In genomic region chr10:22816298-22816653, GRCh38 we compare ENCODE assay signal across 11 cellular contexts.
DNase-seq lines count a peak whose midpoint lies in the region; ATAC-seq, FAIRE-seq and TF ChIP-seq lines count a peak whose summit lies in the region.
"Had no signal": no experiment of that assay in that cellular context is flagged by ENCODE, and none has a peak within 500 bp of the region (broad histone marks: within the 10 kb centered on the region; RNA-seq: fewer than 3 reads in every experiment).

No MANE protein-coding gene starts in this region.

- H3K27ac ChIP-seq in RWPE1 = peak overlapping the region; percentile 77
- H3K27ac ChIP-seq: parathyroid adenoma had no signal

- TF ChIP-seq CTCF in natural killer cell (IDR thresholded peaks at IDR 0.05) (no peak), RWPE1 (conservative IDR thresholded peaks at IDR 0.05; ENCODE audit: low read depth) (no peak), fibroblast of pulmonary artery (IDR thresholded peaks at IDR 0.05; ENCODE audit: low read length, missing control alignments) (no peak)

- peak; percentile 68 for FAIRE-seq in urothelium cell line (lab: Jason Lieb, UNC)
- FAIRE-seq: endometrium had no signal

- intact Hi-C loops in natural killer cell (cut with micrococcal nuclease) = no loop called here

- peaks cover 8 to 11% of the 10 kb centered on the region in 2 donors for H3K27me3 Mint-ChIP-seq in natural killer cell treated with Interleukin-12 subunit alpha and Interleukin-12 subunit beta and Interleukin-15 and Interleukin-18, amount 100 ng/mL, for 72 hours
- peaks cover 4 to 12% of the 10 kb centered on the region in 2 donors for H3K27me3 Mint-ChIP-seq in natural killer cell (ENCODE audit: low read depth in 2 of 2)

- no peaks in the 10 kb centered on the region for H3K9me3 Mint-ChIP-seq in natural killer cell treated with Interleukin-12 subunit alpha and Interleukin-12 subunit beta and Interleukin-15 and Interleukin-18, amount 100 ng/mL, for 72 hours
- no peaks in the 10 kb centered on the region for H3K9me3 Mint-ChIP-seq in natural killer cell

- peaks cover 18 to 19% of the 10 kb centered on the region in 2 donors for H3K4me1 Mint-ChIP-seq in natural killer cell treated with Interleukin-12 subunit alpha and Interleukin-12 subunit beta and Interleukin-15 and Interleukin-18, amount 100 ng/mL, for 72 hours (ENCODE audit: low read depth in 2 of 2)
- peaks cover 0 to 9% of the 10 kb centered on the region in 2 donors for H3K4me1 Mint-ChIP-seq in natural killer cell

- H3K36me3 Mint-ChIP-seq in natural killer cell treated with Interleukin-12 subunit alpha and Interleukin-12 subunit beta and Interleukin-15 and Interleukin-18, amount 100 ng/mL, for 72 hours = peaks cover 5% of the 10 kb centered on the region
- H3K36me3 Mint-ChIP-seq in natural killer cell = no peaks in the 10 kb centered on the region

- H3K4me3 ChIP-seq in fibroblast of pulmonary artery (replicated peaks; ENCODE audit: low read depth, low read length) = no peak overlapping the region

- POLR2A ChIA-PET in RWPE1 (lab: Yijun Ruan, JAX; ENCODE audit: low non-redundant PET) = no interaction called here

- H3K4me3 Mint-ChIP-seq in natural killer cell treated with Interleukin-12 subunit alpha and Interleukin-12 subunit beta and Interleukin-15 and Interleukin-18, amount 100 ng/mL, for 72 hours = peak overlapping the region; percentile 52
- H3K4me3 Mint-ChIP-seq in natural killer cell = no peak overlapping the region

- DNase-seq in natural killer cell treated with Interleukin-12 subunit alpha and Interleukin-12 subunit beta and Interleukin-15 and Interleukin-18, amount 100 ng/mL, for 72 hours (ENCODE audit: low spot score) = no peak
- no peak for DNase-seq in natural killer cell
- DNase-seq in RWPE1 (ENCODE audit: low spot score) = peak; percentile 84
- peak; percentile 89 for DNase-seq in fibroblast of pulmonary artery (ENCODE audit: low read depth)
- peak; percentile 82 for DNase-seq in urothelium cell line (ENCODE audit: low spot score)
- DNase-seq in stimulated activated CD8-positive, alpha-beta memory T cell treated with anti-CD3 and anti-CD28 coated beads, Interleukin-4, amount 100 ng/mL, for 48 hours = no peak
- no peak for DNase-seq in cerebellum (ENCODE audit: low spot score)
- DNase-seq: NCI-H187 treated with DMSO at 0.1 percent for 48 hours had no signal

- ATAC-seq in natural killer cell treated with Interleukin-12 subunit alpha and Interleukin-12 subunit beta and Interleukin-15 and Interleukin-18, amount 100 ng/mL, for 72 hours = peak; percentile 80 to 84
- ATAC-seq in natural killer cell (no peak), GM18517 (IDR thresholded peaks at IDR 0.05; ENCODE audit: unreplicated experiment) (no peak)

- peak overlapping the region; percentile 44 to 81 for H3K27ac Mint-ChIP-seq in natural killer cell treated with Interleukin-12 subunit alpha and Interleukin-12 subunit beta and Interleukin-15 and Interleukin-18, amount 100 ng/mL, for 72 hours
- no peak overlapping the region for H3K27ac Mint-ChIP-seq in natural killer cell

- CTCF ChIA-PET in RWPE1 (lab: Yijun Ruan, JAX) = no interaction called here

Comparison
In these comparisons a context has a peak if more than half of its experiments do, and no peak if none do; other contexts are left out.
1. ATAC-seq: peak in natural killer cell treated with Interleukin-12 subunit alpha and Interleukin-12 subunit beta and Interleukin-15 and Interleukin-18, amount 100 ng/mL, for 72 hours (2 of 2); none in natural killer cell (0 of 3) and GM18517 (single experiment).
2. H3K27ac Mint-ChIP-seq: peak in natural killer cell treated with Interleukin-12 subunit alpha and Interleukin-12 subunit beta and Interleukin-15 and Interleukin-18, amount 100 ng/mL, for 72 hours (2 of 2); none in natural killer cell (0 of 2).
3. DNase-seq: peak in RWPE1 (single experiment), fibroblast of pulmonary artery (single experiment) and urothelium cell line (single experiment); none in natural killer cell treated with Interleukin-12 subunit alpha and Interleukin-12 subunit beta and Interleukin-15 and Interleukin-18, amount 100 ng/mL, for 72 hours (single experiment), natural killer cell (single experiment), stimulated activated CD8-positive, alpha-beta memory T cell treated with anti-CD3 and anti-CD28 coated beads, Interleukin-4, amount 100 ng/mL, for 48 hours (single experiment) and cerebellum (single experiment).